In the genomic region with DNA sequence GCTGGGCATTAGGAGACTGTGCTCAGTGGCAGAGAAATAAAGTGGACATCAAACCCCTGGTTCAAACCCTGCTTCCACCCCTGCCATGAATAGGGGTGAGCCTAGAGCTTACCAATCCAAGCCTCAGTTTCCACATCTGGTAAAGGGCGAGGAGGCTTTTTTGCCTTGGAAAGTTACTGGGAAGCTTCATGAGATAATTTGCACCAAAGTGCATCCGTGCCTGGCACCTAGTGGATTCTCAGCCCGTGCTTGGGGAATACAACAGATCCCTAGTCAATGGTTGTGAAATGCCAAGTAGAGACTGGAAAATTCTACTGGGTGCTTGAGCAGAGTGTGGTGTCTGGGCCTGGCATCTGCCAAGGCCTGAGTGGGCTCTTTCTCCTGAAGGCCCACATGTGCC, we compare ENCODE assay signal across 31 cellular contexts.
"Had no signal": no experiment of that assay in that cellular context is flagged by ENCODE, and none has a peak within 500 bp of the region (broad histone marks: within the 10 kb centered on the region; RNA-seq: fewer than 3 reads in every experiment).

No MANE protein-coding gene starts in this region.

- H3K36me3 ChIP-seq: ascending aorta, brain microvascular endothelial cell, gastrocnemius medialis, WERI-Rb-1 had no signal

- ATAC-seq: activated CD4-positive, CD25-positive, alpha-beta regulatory T cell treated with anti-CD3 and anti-CD28 coated beads, Interleukin-2, amount 50 U/mL, for 24 hours; activated CD8-positive, alpha-beta T cell treated with anti-CD3 and anti-CD28 coated beads for 36 hours; activated naive CD4-positive, alpha-beta T cell treated with anti-CD3 and anti-CD28 coated beads, Interleukin-2, amount 50 U/mL, for 72 hours; activated T-cell treated with anti-CD3 and anti-CD28 coated beads, Interleukin-2, amount 50 U/mL, for 4 hours; activated T-helper 17 cell treated with anti-CD3 and anti-CD28 coated beads, Interleukin-2, amount 50 U/mL, for 72 hours; esophagus mucosa; foreskin keratinocyte; gastrocnemius medialis; T-helper 17 cell had no signal

- H3K4me1 ChIP-seq: ascending aorta, foreskin keratinocyte had no signal

- H3K27me3 ChIP-seq: ascending aorta, dorsolateral prefrontal cortex, gastrocnemius medialis had no signal

- H3K9me3 ChIP-seq: ascending aorta, gastrocnemius medialis had no signal

- H3K4me1 Mint-ChIP-seq: activated naive CD4-positive, alpha-beta T cell treated with anti-CD3 and anti-CD28 coated beads, Interleukin-2, amount 10 ng/mL, durations not matched to agents 7 days and 5 days; activated naive CD8-positive, alpha-beta T cell treated with anti-CD3 and anti-CD28 coated beads, Interleukin-2, amount 10 ng/mL, durations not matched to agents 7 days and 5 days; activated T-helper 17 cell treated with anti-CD3 and anti-CD28 coated beads, Interleukin-2, amount 50 U/mL, for 72 hours; central memory CD8-positive, alpha-beta T cell had no signal

- H3K27ac ChIP-seq: ascending aorta, brain microvascular endothelial cell, coronary artery, foreskin keratinocyte, gastrocnemius medialis, WERI-Rb-1 had no signal

- H3K9me3 Mint-ChIP-seq: activated B cell treated with CpG ODN at 0.5 μM for 24 hours; activated CD8-positive, alpha-beta T cell treated with anti-CD3 and anti-CD28 coated beads for 36 hours; activated naive CD4-positive, alpha-beta T cell treated with anti-CD3 and anti-CD28 coated beads, Interleukin-2, amount 10 ng/mL, durations not matched to agents 7 days and 5 days; activated naive CD4-positive, alpha-beta T cell treated with anti-CD3 and anti-CD28 coated beads, Interleukin-2, amount 50 U/mL, for 72 hours; activated naive CD8-positive, alpha-beta T cell treated with anti-CD3 and anti-CD28 coated beads, Interleukin-2, amount 10 ng/mL, durations not matched to agents 7 days and 5 days; activated T-cell treated with anti-CD3 and anti-CD28 coated beads, Interleukin-2, amount 50 U/mL, for 4 hours; activated T-helper 17 cell treated with anti-CD3 and anti-CD28 coated beads, Interleukin-2, amount 50 U/mL, for 72 hours; central memory CD8-positive, alpha-beta T cell; dendritic cell treated with granulocyte-macrophage colony-stimulating factor and Interleukin-4, amounts not matched to agents 40 ng/mL and 50 ng/mL, for 4 days; endodermal cell; T-helper 2 cell treated with Interferon-gamma antibody and Interleukin-4, amounts not matched to agents 5 μg/mL and 100 μg/mL, for 36 hours had no signal

- H3K4me3 ChIP-seq: ascending aorta, coronary artery, dorsolateral prefrontal cortex, gastrocnemius medialis had no signal

- H3K36me3 Mint-ChIP-seq: activated naive CD4-positive, alpha-beta T cell treated with anti-CD3 and anti-CD28 coated beads, Interleukin-2, amount 10 ng/mL, durations not matched to agents 7 days and 5 days; activated naive CD4-positive, alpha-beta T cell treated with anti-CD3 and anti-CD28 coated beads, Interleukin-2, amount 50 U/mL, for 72 hours; activated naive CD8-positive, alpha-beta T cell treated with anti-CD3 and anti-CD28 coated beads, Interleukin-2, amount 10 ng/mL, durations not matched to agents 7 days and 5 days had no signal

- H3K27ac Mint-ChIP-seq: activated B cell treated with CpG ODN at 0.5 μM for 24 hours; activated CD8-positive, alpha-beta T cell treated with anti-CD3 and anti-CD28 coated beads for 36 hours; activated naive CD4-positive, alpha-beta T cell treated with anti-CD3 and anti-CD28 coated beads, Interleukin-2, amount 10 ng/mL, durations not matched to agents 7 days and 5 days; activated naive CD4-positive, alpha-beta T cell treated with anti-CD3 and anti-CD28 coated beads, Interleukin-2, amount 50 U/mL, for 72 hours; activated naive CD8-positive, alpha-beta T cell treated with anti-CD3 and anti-CD28 coated beads, Interleukin-2, amount 10 ng/mL, durations not matched to agents 7 days and 5 days; activated T-helper 17 cell treated with anti-CD3 and anti-CD28 coated beads, Interleukin-2, amount 50 U/mL, for 72 hours; dendritic cell treated with granulocyte-macrophage colony-stimulating factor and Interleukin-4, amounts not matched to agents 40 ng/mL and 50 ng/mL, for 4 days; endodermal cell; T-helper 17 cell; T-helper 2 cell treated with Interferon-gamma antibody and Interleukin-4, amounts not matched to agents 5 μg/mL and 100 μg/mL, for 36 hours had no signal

- H3K27me3 Mint-ChIP-seq: activated CD8-positive, alpha-beta T cell treated with anti-CD3 and anti-CD28 coated beads for 36 hours; activated naive CD8-positive, alpha-beta T cell treated with anti-CD3 and anti-CD28 coated beads, Interleukin-2, amount 10 ng/mL, durations not matched to agents 7 days and 5 days; activated T-helper 17 cell treated with anti-CD3 and anti-CD28 coated beads, Interleukin-2, amount 50 U/mL, for 72 hours; central memory CD8-positive, alpha-beta T cell had no signal

- H3K4me3 Mint-ChIP-seq: activated B cell treated with CpG ODN at 0.5 μM for 24 hours; activated CD8-positive, alpha-beta T cell treated with anti-CD3 and anti-CD28 coated beads for 36 hours; activated naive CD4-positive, alpha-beta T cell treated with anti-CD3 and anti-CD28 coated beads, Interleukin-2, amount 10 ng/mL, durations not matched to agents 7 days and 5 days; activated naive CD8-positive, alpha-beta T cell treated with anti-CD3 and anti-CD28 coated beads, Interleukin-2, amount 10 ng/mL, durations not matched to agents 7 days and 5 days; activated T-cell treated with anti-CD3 and anti-CD28 coated beads, Interleukin-2, amount 50 U/mL, for 4 hours; activated T-helper 17 cell treated with anti-CD3 and anti-CD28 coated beads, Interleukin-2, amount 50 U/mL, for 72 hours; central memory CD8-positive, alpha-beta T cell; dendritic cell treated with granulocyte-macrophage colony-stimulating factor and Interleukin-4, amounts not matched to agents 40 ng/mL and 50 ng/mL, for 4 days; endodermal cell; T-helper 17 cell; T-helper 2 cell treated with Interferon-gamma antibody and Interleukin-4, amounts not matched to agents 5 μg/mL and 100 μg/mL, for 36 hours had no signal

- DNase-seq: activated B cell treated with CpG ODN at 0.5 μM for 24 hours; activated CD4-positive, alpha-beta T cell treated with anti-CD3 and anti-CD28 coated beads for 48 hours; activated CD4-positive, alpha-beta T cell treated with anti-CD3 and anti-CD28 coated beads, Interleukin-2, amount 50 U/mL, for 1 hour; activated CD4-positive, alpha-beta T cell treated with anti-CD3 and anti-CD28 coated beads, Interleukin-2, amount 50 U/mL, for 48 hours; activated CD8-positive, alpha-beta memory T cell treated with anti-CD3 and anti-CD28 coated beads for 24 hours; activated CD8-positive, alpha-beta T cell treated with anti-CD3 and anti-CD28 coated beads for 36 hours; activated gamma-delta T cell; activated naive CD4-positive, alpha-beta T cell; activated naive CD4-positive, alpha-beta T cell treated with anti-CD3 and anti-CD28 coated beads, Interleukin-2, amount 10 ng/mL, durations not matched to agents 7 days and 5 days; activated naive CD8-positive, alpha-beta T cell treated with anti-CD3 and anti-CD28 coated beads, Interleukin-2, amount 10 ng/mL, durations not matched to agents 7 days and 5 days; activated T-cell treated with anti-CD3 and anti-CD28 coated beads, Interleukin-2, amount 50 U/mL, for 4 hours; brain microvascular endothelial cell; effector memory CD4-positive, alpha-beta T cell; endodermal cell; foreskin keratinocyte; gastrocnemius medialis; glutamatergic neuron; T-helper 1 cell; T-helper 17 cell; T1000; WERI-Rb-1 had no signal
